Comparison of ENCODE assay signal across 1 cellular context in the genomic region with DNA sequence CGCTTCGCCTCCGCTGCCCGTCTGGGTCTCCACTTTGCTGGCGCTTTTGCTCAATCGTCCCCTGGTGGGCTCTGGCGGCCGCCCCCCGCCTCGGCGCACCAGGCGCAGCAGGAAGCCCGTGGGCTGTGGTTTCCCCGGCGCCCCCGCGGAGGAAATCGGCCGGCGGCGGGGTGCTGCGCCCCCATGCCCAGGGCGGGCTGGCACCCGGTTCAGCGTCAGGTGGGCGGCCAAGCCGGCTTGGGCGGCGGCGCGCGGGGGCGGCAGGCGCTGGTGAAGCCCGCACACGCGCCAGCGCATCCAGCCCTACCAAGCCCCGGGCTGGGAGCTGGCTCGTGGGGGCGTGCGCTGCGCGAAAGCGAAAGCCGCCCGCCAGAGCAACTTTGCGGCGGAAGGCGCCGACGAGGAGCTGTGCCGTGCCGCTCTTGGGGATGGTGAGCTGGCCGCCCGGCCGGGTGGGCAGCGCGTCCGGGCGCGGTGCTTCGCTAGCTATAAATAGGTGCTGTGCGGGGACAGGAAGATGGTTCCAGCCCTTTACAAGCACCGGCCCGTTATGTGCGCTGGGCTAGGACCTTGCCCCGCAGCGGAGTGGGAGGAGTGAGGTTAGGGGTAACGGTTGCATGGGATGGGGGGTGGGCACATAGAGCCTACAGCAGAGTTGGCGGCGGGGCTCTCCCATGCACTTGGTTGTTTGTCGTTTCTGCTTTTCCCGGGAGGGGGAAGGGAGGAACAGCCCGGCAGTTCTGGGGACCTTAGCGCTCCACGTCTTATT.
TF ChIP-seq lines count a peak whose summit lies in the region.

No MANE protein-coding gene starts in this region.

TF ChIP-seq in H1, 55 proteins besides CTCF, POLR2A, EP300 and RAD21:
- no peak for TF ChIP-seq GTF2F1 (IDR thresholded peaks at IDR 0.05; ENCODE audit: borderline replicate concordance, low read depth, low read length)
- TF ChIP-seq, protein P1, sequence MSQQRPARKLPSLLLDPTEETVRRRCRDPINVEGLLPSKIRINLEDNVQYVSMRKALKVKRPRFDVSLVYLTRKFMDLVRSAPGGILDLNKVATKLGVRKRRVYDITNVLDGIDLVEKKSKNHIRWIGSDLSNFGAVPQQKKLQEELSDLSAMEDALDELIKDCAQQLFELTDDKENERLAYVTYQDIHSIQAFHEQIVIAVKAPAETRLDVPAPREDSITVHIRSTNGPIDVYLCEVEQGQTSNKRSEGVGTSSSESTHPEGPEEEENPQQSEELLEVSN (IDR thresholded peaks at IDR 0.05): no peak
- peak; percentile 85 for TF ChIP-seq KDM1A (IDR thresholded peaks at IDR 0.05; ENCODE audit: borderline replicate concordance, low read length)
- TF ChIP-seq RFX5 (IDR thresholded peaks at IDR 0.05; ENCODE audit: borderline replicate concordance, low read depth, low read length): no peak
- TF ChIP-seq RNF2 (IDR thresholded peaks at IDR 0.05; ENCODE audit: borderline replicate concordance, low read depth, low read length, missing control alignments, poor library complexity, severe bottlenecking): no peak
- no peak for TF ChIP-seq CREB1 (IDR thresholded peaks at IDR 0.05)
- no peak for TF ChIP-seq TBP (IDR thresholded peaks at IDR 0.05; ENCODE audit: low read depth, low read length)
- no peak for TF ChIP-seq TAF7 (optimal IDR thresholded peaks at IDR 0.05; ENCODE audit: borderline replicate concordance, low read depth, low read length)
- TF ChIP-seq CHD2 (IDR thresholded peaks at IDR 0.05; ENCODE audit: low read length): no peak
- no peak for TF ChIP-seq CBX5 (IDR thresholded peaks at IDR 0.05; ENCODE audit: low read depth, low read length)
- TF ChIP-seq KDM4A (IDR thresholded peaks at IDR 0.05; ENCODE audit: low read depth, low read length, severe bottlenecking): peak; percentile 20
- no peak for TF ChIP-seq NANOG (IDR thresholded peaks at IDR 0.05; ENCODE audit: insufficient read depth, low read depth, low read length, poor library complexity, severe bottlenecking)
- TF ChIP-seq NRF1 (IDR thresholded peaks at IDR 0.05; ENCODE audit: low read depth, low read length): no peak
- no peak for TF ChIP-seq SIN3A (conservative IDR thresholded peaks at IDR 0.05 in 1 of 2, IDR thresholded peaks at IDR 0.05 in 1 of 2; ENCODE audit: low read depth in 1 of 2, low read length in 2 of 2)
- TF ChIP-seq EGR1 (IDR thresholded peaks at IDR 0.05; ENCODE audit: borderline replicate concordance, low read depth, low read length): peak; percentile 65; the same call in 1 of the 2 replicates
- TF ChIP-seq ASH2L (IDR thresholded peaks at IDR 0.05; ENCODE audit: low read length): peak; percentile 66
